ENCODE assay signal across 1 cellular context in genomic region chr17:40264458-40265185, GRCh38.
TF ChIP-seq lines count a peak whose summit lies in the region.

No MANE protein-coding gene starts in this region.

TF ChIP-seq in K562, 482 proteins besides CTCF, POLR2A, EP300 and RAD21:
- no peak for TF ChIP-seq HDGF (IDR thresholded peaks at IDR 0.05)
- no peak for TF ChIP-seq TRIM24 (IDR thresholded peaks at IDR 0.05)
- TF ChIP-seq NFYB (IDR thresholded peaks at IDR 0.05; ENCODE audit: extremely low read depth, insufficient read length): no peak
- no peak for TF ChIP-seq NFE2 (IDR thresholded peaks at IDR 0.05; ENCODE audit: low read depth)
- peak; percentile 25; the same call in 1 of the 2 replicates for TF ChIP-seq ZBTB7A (IDR thresholded peaks at IDR 0.05; ENCODE audit: borderline replicate concordance, control insufficient read depth, low read depth, low read length)
- no peak for TF ChIP-seq ID3 (CRISPR knock-in tag; IDR thresholded peaks at IDR 0.05)
- no peak for TF ChIP-seq ID3 (tag; IDR thresholded peaks at IDR 0.05)
- TF ChIP-seq DPF2 (IDR thresholded peaks at IDR 0.05): no peak
TF ChIP-seq in K562: peak in this region for 1.
